ENCODE assay signal across 19 cellular contexts in genomic region chr7:133934974-133935330, GRCh38.
"Had no signal": no experiment of that assay in that cellular context is flagged by ENCODE, and none has a peak within 500 bp of the region (broad histone marks: within the 10 kb centered on the region; RNA-seq: fewer than 3 reads in every experiment).

No MANE protein-coding gene starts in this region.

- DNase-seq: activated CD4-positive, alpha-beta memory T cell treated with anti-CD3 and anti-CD28 coated beads, Interleukin-2, amount 10 ng/mL, durations not matched to agents 7 days and 5 days; activated CD4-positive, alpha-beta T cell treated with anti-CD3 and anti-CD28 coated beads for 36 hours; activated effector memory CD4-positive, alpha-beta T cell treated with anti-CD3 and anti-CD28 coated beads, Interleukin-2, amount 50 U/mL, for 16 hours; activated T-cell treated with anti-CD3 and anti-CD28 coated beads, Interleukin-2, amount 50 U/mL, for 24 hours; amygdala; cerebellar nuclear complex; effector CD8-positive, alpha-beta T cell; gastrocnemius medialis; heart left ventricle; immature natural killer cell; right cardiac atrium; small intestine; stimulated activated naive CD8-positive, alpha-beta T cell treated with anti-CD3 and anti-CD28 coated beads, Interleukin-15, amount 100 ng/mL, for 72 hours; T1000; testis; upper lobe of left lung had no signal

- H3K4me3 ChIP-seq: gastrocnemius medialis, heart left ventricle, testis, upper lobe of left lung had no signal

- H3K9me3 ChIP-seq: gastrocnemius medialis, heart left ventricle, testis, upper lobe of left lung had no signal

- H3K4me3 Mint-ChIP-seq: activated CD4-positive, alpha-beta memory T cell treated with anti-CD3 and anti-CD28 coated beads, Interleukin-2, amount 10 ng/mL, durations not matched to agents 7 days and 5 days; activated CD4-positive, alpha-beta T cell treated with anti-CD3 and anti-CD28 coated beads for 36 hours; activated T-cell treated with anti-CD3 and anti-CD28 coated beads, Interleukin-2, amount 50 U/mL, for 24 hours; immature natural killer cell; nephron; stimulated activated naive CD8-positive, alpha-beta T cell treated with anti-CD3 and anti-CD28 coated beads, Interleukin-15, amount 100 ng/mL, for 72 hours had no signal

- FAIRE-seq: small intestine had no signal

- H3K4me1 Mint-ChIP-seq: activated CD4-positive, alpha-beta memory T cell treated with anti-CD3 and anti-CD28 coated beads, Interleukin-2, amount 10 ng/mL, durations not matched to agents 7 days and 5 days; activated CD4-positive, alpha-beta T cell treated with anti-CD3 and anti-CD28 coated beads for 36 hours; immature natural killer cell; nephron; stimulated activated naive CD8-positive, alpha-beta T cell treated with anti-CD3 and anti-CD28 coated beads, Interleukin-15, amount 100 ng/mL, for 72 hours had no signal

- H3K27ac ChIP-seq: gastrocnemius medialis, heart left ventricle, testis, upper lobe of left lung had no signal

- H3K27ac Mint-ChIP-seq: activated CD4-positive, alpha-beta memory T cell treated with anti-CD3 and anti-CD28 coated beads, Interleukin-2, amount 10 ng/mL, durations not matched to agents 7 days and 5 days; activated CD4-positive, alpha-beta T cell treated with anti-CD3 and anti-CD28 coated beads for 36 hours; activated naive CD4-positive, alpha-beta T cell treated with anti-CD3 and anti-CD28 coated beads, Interleukin-2, amount 50 U/mL, for 72 hours; activated T-cell treated with anti-CD3 and anti-CD28 coated beads, Interleukin-2, amount 50 U/mL, for 24 hours; immature natural killer cell; nephron; progenitor cell of endocrine pancreas; stimulated activated naive CD8-positive, alpha-beta T cell treated with anti-CD3 and anti-CD28 coated beads, Interleukin-15, amount 100 ng/mL, for 72 hours had no signal

- H3K4me1 ChIP-seq: gastrocnemius medialis, heart left ventricle, testis, upper lobe of left lung had no signal

- H3K9me3 Mint-ChIP-seq: activated CD4-positive, alpha-beta memory T cell treated with anti-CD3 and anti-CD28 coated beads, Interleukin-2, amount 10 ng/mL, durations not matched to agents 7 days and 5 days; activated naive CD4-positive, alpha-beta T cell treated with anti-CD3 and anti-CD28 coated beads, Interleukin-2, amount 50 U/mL, for 72 hours; activated T-cell treated with anti-CD3 and anti-CD28 coated beads, Interleukin-2, amount 50 U/mL, for 24 hours; immature natural killer cell; nephron; stimulated activated naive CD8-positive, alpha-beta T cell treated with anti-CD3 and anti-CD28 coated beads, Interleukin-15, amount 100 ng/mL, for 72 hours had no signal

- H3K27me3 ChIP-seq: gastrocnemius medialis, heart left ventricle, testis, upper lobe of left lung had no signal

- ATAC-seq: activated CD4-positive, alpha-beta T cell treated with anti-CD3 and anti-CD28 coated beads for 36 hours; activated naive CD4-positive, alpha-beta T cell treated with anti-CD3 and anti-CD28 coated beads, Interleukin-2, amount 50 U/mL, for 72 hours; gastrocnemius medialis; heart left ventricle; right cardiac atrium; stimulated activated naive CD8-positive, alpha-beta T cell treated with anti-CD3 and anti-CD28 coated beads, Interleukin-15, amount 100 ng/mL, for 72 hours had no signal

- H3K27me3 Mint-ChIP-seq: activated CD4-positive, alpha-beta memory T cell treated with anti-CD3 and anti-CD28 coated beads, Interleukin-2, amount 10 ng/mL, durations not matched to agents 7 days and 5 days; activated CD4-positive, alpha-beta T cell treated with anti-CD3 and anti-CD28 coated beads for 36 hours; activated T-cell treated with anti-CD3 and anti-CD28 coated beads, Interleukin-2, amount 50 U/mL, for 24 hours; progenitor cell of endocrine pancreas; stimulated activated naive CD8-positive, alpha-beta T cell treated with anti-CD3 and anti-CD28 coated beads, Interleukin-15, amount 100 ng/mL, for 72 hours had no signal
